ENCODE assay signal across 37 cellular contexts in genomic region chr17:56972111-56972730, GRCh38.
"Had no signal": no experiment of that assay in that cellular context is flagged by ENCODE, and none has a peak within 500 bp of the region (broad histone marks: within the 10 kb centered on the region; RNA-seq: fewer than 3 reads in every experiment).

No MANE protein-coding gene starts in this region.

- H3K4me3 ChIP-seq: MG63, PC-9 had no signal

- H3K36me3 Mint-ChIP-seq: activated CD8-positive, alpha-beta memory T cell treated with anti-CD3 and anti-CD28 coated beads, Interleukin-2, amount 10 ng/mL, durations not matched to agents 7 days and 5 days; activated naive CD8-positive, alpha-beta T cell treated with anti-CD3 and anti-CD28 coated beads for 36 hours had no signal

- H3K27ac Mint-ChIP-seq: activated CD4-positive, alpha-beta memory T cell treated with anti-CD3 and anti-CD28 coated beads, Interleukin-2, amount 10 ng/mL, durations not matched to agents 7 days and 5 days; activated CD8-positive, alpha-beta memory T cell treated with anti-CD3 and anti-CD28 coated beads, Interleukin-2, amount 10 ng/mL, durations not matched to agents 7 days and 5 days; activated naive CD8-positive, alpha-beta T cell treated with anti-CD3 and anti-CD28 coated beads for 36 hours; IgD-negative memory B cell had no signal

- H3K27ac ChIP-seq: brain microvascular endothelial cell, PC-9, RWPE1, WERI-Rb-1 had no signal

- DNase-seq: activated CD4-positive, alpha-beta memory T cell treated with anti-CD3 and anti-CD28 coated beads, Interleukin-2, amount 10 ng/mL, durations not matched to agents 7 days and 5 days; activated CD4-positive, alpha-beta T cell treated with anti-CD3 and anti-CD28 coated beads for 1 hour; activated CD4-positive, alpha-beta T cell treated with anti-CD3 and anti-CD28 coated beads for 48 hours; activated CD4-positive, CD25-positive, alpha-beta regulatory T cell; activated CD8-positive, alpha-beta memory T cell treated with anti-CD3 and anti-CD28 coated beads for 24 hours; activated CD8-positive, alpha-beta memory T cell treated with anti-CD3 and anti-CD28 coated beads, Interleukin-2, amount 10 ng/mL, durations not matched to agents 7 days and 5 days; activated CD8-positive, alpha-beta memory T cell treated with anti-CD3 and anti-CD28 coated beads, Interleukin-2, amount 50 U/mL, for 48 hours; activated effector memory CD4-positive, alpha-beta T cell treated with anti-CD3 and anti-CD28 coated beads, Interleukin-2, amount 50 U/mL, for 16 hours; activated naive CD4-positive, alpha-beta T cell; activated naive CD4-positive, alpha-beta T cell treated with anti-CD3 and anti-CD28 coated beads, Interleukin-2, amount 50 U/mL, for 16 hours; activated naive CD8-positive, alpha-beta T cell treated with anti-CD3 and anti-CD28 coated beads for 36 hours; activated T-cell treated with anti-CD3 and anti-CD28 coated beads, Interleukin-2, amount 50 U/mL, for 48 hours; amniotic stem cell; aorta; brain microvascular endothelial cell; Kasumi-1; KG1; MG63; NCI-H1048; NCI-H1105 treated with DMSO at 0.1 percent for 48 hours; NCI-H1436; NCI-H1694; NCI-H2029; NCI-H2171; NCI-H510A; NCI-H526; NCI-H748 treated with DMSO at 0.1 percent for 48 hours; PC-9; Right ventricle myocardium superior; SW 1271; T-helper 1 cell; T-helper 2 cell; T-helper 9 cell; WERI-Rb-1 had no signal

- H3K27me3 ChIP-seq: brain microvascular endothelial cell had no signal

- ATAC-seq: activated CD8-positive, alpha-beta memory T cell treated with anti-CD3 and anti-CD28 coated beads, Interleukin-2, amount 10 ng/mL, durations not matched to agents 7 days and 5 days had no signal

- FAIRE-seq: RCC 7860 had no signal

- H3K9me3 ChIP-seq: MG63 had no signal

- H3K36me3 ChIP-seq: brain microvascular endothelial cell, MG63, WERI-Rb-1 had no signal

- H3K27me3 Mint-ChIP-seq: activated naive CD8-positive, alpha-beta T cell treated with anti-CD3 and anti-CD28 coated beads for 36 hours had no signal

- H3K4me3 Mint-ChIP-seq: activated CD4-positive, alpha-beta memory T cell treated with anti-CD3 and anti-CD28 coated beads, Interleukin-2, amount 10 ng/mL, durations not matched to agents 7 days and 5 days; activated CD8-positive, alpha-beta memory T cell treated with anti-CD3 and anti-CD28 coated beads, Interleukin-2, amount 10 ng/mL, durations not matched to agents 7 days and 5 days; activated naive CD8-positive, alpha-beta T cell treated with anti-CD3 and anti-CD28 coated beads for 36 hours; IgD-negative memory B cell had no signal

- H2AFZ ChIP-seq: PC-9 had no signal

- H3K9me3 Mint-ChIP-seq: activated CD4-positive, alpha-beta memory T cell treated with anti-CD3 and anti-CD28 coated beads, Interleukin-2, amount 10 ng/mL, durations not matched to agents 7 days and 5 days; activated naive CD8-positive, alpha-beta T cell treated with anti-CD3 and anti-CD28 coated beads for 36 hours; IgD-negative memory B cell had no signal

- H3K4me2 ChIP-seq: PC-9 had no signal
